1 cellular context compared by ENCODE assay signal in the genomic region with DNA sequence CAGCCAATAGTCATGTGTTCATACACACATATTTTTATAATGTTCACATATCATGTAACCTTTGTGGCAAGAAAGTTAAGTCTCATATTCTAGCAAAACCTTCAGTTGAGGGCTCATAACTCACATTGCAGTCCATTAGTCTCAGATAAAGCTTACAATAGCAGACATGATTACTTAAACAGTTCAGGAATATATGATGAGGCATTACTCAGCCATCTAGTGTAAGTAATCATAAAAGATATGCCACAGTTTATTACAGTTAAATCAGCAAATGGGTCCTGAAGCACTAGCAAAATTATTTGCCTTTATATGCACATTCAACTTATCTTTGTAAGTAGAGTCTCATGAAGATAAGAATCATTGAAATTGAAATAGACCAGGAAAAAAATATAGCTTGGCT.
TF ChIP-seq lines count a peak whose summit lies in the region.

No MANE protein-coding gene starts in this region.

TF ChIP-seq in SK-N-SH, 30 proteins besides CTCF, POLR2A, EP300 and RAD21 (continued from another document):
- peak; percentile 36; the same call in 1 of the 2 replicates for TF ChIP-seq TEAD4 (IDR thresholded peaks at IDR 0.05; ENCODE audit: borderline replicate concordance, insufficient read depth)
- no peak for TF ChIP-seq NFIC (IDR thresholded peaks at IDR 0.05; ENCODE audit: borderline replicate concordance)
- no peak for TF ChIP-seq EZH2phosphoT487 (IDR thresholded peaks at IDR 0.05; ENCODE audit: borderline replicate concordance, low read depth)
- TF ChIP-seq PBX3 (IDR thresholded peaks at IDR 0.05): peak; percentile 76
- TF ChIP-seq, protein P1, sequence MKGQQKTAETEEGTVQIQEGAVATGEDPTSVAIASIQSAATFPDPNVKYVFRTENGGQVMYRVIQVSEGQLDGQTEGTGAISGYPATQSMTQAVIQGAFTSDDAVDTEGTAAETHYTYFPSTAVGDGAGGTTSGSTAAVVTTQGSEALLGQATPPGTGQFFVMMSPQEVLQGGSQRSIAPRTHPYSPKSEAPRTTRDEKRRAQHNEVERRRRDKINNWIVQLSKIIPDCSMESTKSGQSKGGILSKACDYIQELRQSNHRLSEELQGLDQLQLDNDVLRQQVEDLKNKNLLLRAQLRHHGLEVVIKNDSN (IDR thresholded peaks at IDR 0.05; ENCODE audit: borderline replicate concordance, low read depth): no peak
- no peak for TF ChIP-seq FOXJ3 (CRISPR knock-in tag; IDR thresholded peaks at IDR 0.05)
- no peak for TF ChIP-seq ELF1 (IDR thresholded peaks at IDR 0.05)
- TF ChIP-seq POLR2AphosphoS5 (IDR thresholded peaks at IDR 0.05; ENCODE audit: low read depth, low read length): peak; percentile 38; the same call in 1 of the 2 replicates
- peak; percentile 50 for TF ChIP-seq JUND (IDR thresholded peaks at IDR 0.05)
- TF ChIP-seq FOSL2 (IDR thresholded peaks at IDR 0.05; ENCODE audit: borderline replicate concordance, low read depth): peak; percentile 16; the same call in 1 of the 2 replicates
- no peak for TF ChIP-seq MXI1 (IDR thresholded peaks at IDR 0.05; ENCODE audit: low read depth, low read length)
- no peak for TF ChIP-seq IRF3 (IDR thresholded peaks at IDR 0.05; ENCODE audit: low read depth, low read length)
- no peak for TF ChIP-seq TAF1 (IDR thresholded peaks at IDR 0.05; ENCODE audit: borderline replicate concordance, low read depth, low read length)
- no peak for TF ChIP-seq USF2 (IDR thresholded peaks at IDR 0.05; ENCODE audit: borderline replicate concordance, low read depth, low read length)
